22 cellular contexts compared by ENCODE assay signal in genomic region chr18:79534356-79534755, GRCh38.
DNase-seq lines count a peak whose midpoint lies in the region; ATAC-seq and TF ChIP-seq lines count a peak whose summit lies in the region.
"Had no signal": no experiment of that assay in that cellular context is flagged by ENCODE, and none has a peak within 500 bp of the region (broad histone marks: within the 10 kb centered on the region; RNA-seq: fewer than 3 reads in every experiment).

No MANE protein-coding gene starts in this region.

- H3K4me1 Mint-ChIP-seq in activated naive CD8-positive, alpha-beta T cell treated with anti-CD3 and anti-CD28 coated beads, Interleukin-2, amount 10 ng/mL, durations not matched to agents 7 days and 5 days: no peaks in the 10 kb centered on the region
- H3K4me1 Mint-ChIP-seq in activated naive CD8-positive, alpha-beta T cell treated with anti-CD3 and anti-CD28 coated beads for 36 hours: no peaks in the 10 kb centered on the region
- H3K4me1 Mint-ChIP-seq in glutamatergic neuron (ENCODE audit: low read depth, unreplicated experiment): peaks cover 3% of the 10 kb centered on the region
- H3K4me1 Mint-ChIP-seq: GM23338, H9 had no signal

- no peaks in the 10 kb centered on the region for H3K36me3 ChIP-seq in aorta (ENCODE audit: control insufficient read depth in 1 of 2, insufficient read depth in 2 of 2, low read length in 1 of 2)
- H3K36me3 ChIP-seq: BLaER1 had no signal

- no peaks in the 10 kb centered on the region for H3K4me1 ChIP-seq in aorta (ENCODE audit: control insufficient read depth in 1 of 2, insufficient read depth in 2 of 2, low read length in 2 of 2)

- H3K27ac Mint-ChIP-seq in activated naive CD8-positive, alpha-beta T cell treated with anti-CD3 and anti-CD28 coated beads, Interleukin-2, amount 10 ng/mL, durations not matched to agents 7 days and 5 days: no peak overlapping the region
- no peak overlapping the region for H3K27ac Mint-ChIP-seq in activated naive CD8-positive, alpha-beta T cell treated with anti-CD3 and anti-CD28 coated beads for 36 hours
- no peak overlapping the region for H3K27ac Mint-ChIP-seq in glutamatergic neuron (ENCODE audit: unreplicated experiment)
- H3K27ac Mint-ChIP-seq: CD4-positive, alpha-beta T cell; GM23338 had no signal

- peaks cover 3% of the 10 kb centered on the region for H3K36me3 Mint-ChIP-seq in activated naive CD8-positive, alpha-beta T cell treated with anti-CD3 and anti-CD28 coated beads, Interleukin-2, amount 10 ng/mL, durations not matched to agents 7 days and 5 days
- H3K36me3 Mint-ChIP-seq in activated naive CD8-positive, alpha-beta T cell treated with anti-CD3 and anti-CD28 coated beads for 36 hours: peaks cover 6% of the 10 kb centered on the region
- peaks cover 19% of the 10 kb centered on the region for H3K36me3 Mint-ChIP-seq in glutamatergic neuron (ENCODE audit: unreplicated experiment)
- H3K36me3 Mint-ChIP-seq: IgD-negative memory B cell had no signal

- ATAC-seq in activated naive CD8-positive, alpha-beta T cell treated with anti-CD3 and anti-CD28 coated beads, Interleukin-2, amount 10 ng/mL, durations not matched to agents 7 days and 5 days (ENCODE audit: low read depth): no peak
- no peak for ATAC-seq in aorta (ENCODE audit: low FRiP score)
- ATAC-seq: GM23338 had no signal

- peak; percentile 16 for DNase-seq in activated naive CD8-positive, alpha-beta T cell treated with anti-CD3 and anti-CD28 coated beads, Interleukin-2, amount 10 ng/mL, durations not matched to agents 7 days and 5 days
- no peak for DNase-seq in activated naive CD8-positive, alpha-beta T cell treated with anti-CD3 and anti-CD28 coated beads for 36 hours
- DNase-seq in glutamatergic neuron (peak; percentile 8), posterior vena cava (ENCODE audit: low spot score) (peak; percentile 34), aorta (peak; percentile 22 to 36), amygdala (lab: John Stamatoyannopoulos, UW) (no peak), HK-2 (ENCODE audit: unreplicated experiment) (no peak)
- no peak for DNase-seq in activated CD4-positive, alpha-beta T cell treated with anti-CD3 and anti-CD28 coated beads, Interleukin-2, amount 50 U/mL, for 4 hours
- DNase-seq: CD4-positive, alpha-beta T cell; H9; MM.1S; NCI-H1417; NCI-H1694; NCI-H2029 treated with DMSO at 0.1 percent for 48 hours; NCI-H446 treated with DMSO at 0.1 percent for 48 hours; NCI-H526; SHP77 treated with DMSO at 0.1 percent for 48 hours had no signal

- no peak overlapping the region for H3K4me3 ChIP-seq in aorta (ENCODE audit: low read length in 2 of 2)
- H3K4me3 ChIP-seq: BLaER1, GM23338 had no signal

- WGBS in aorta, 2 donors: 80 to 84% methylated on average over 13 of the region's 13 CpGs

- H3K27ac ChIP-seq in aorta (ENCODE audit: low read depth in 1 of 2, low read length in 2 of 2): no peak overlapping the region
- H3K27ac ChIP-seq: BLaER1, KMS-11, RWPE1 had no signal

- H3K9me3 ChIP-seq in aorta (ENCODE audit: control insufficient read depth, low read length): peaks cover 3% of the 10 kb centered on the region

- no peaks in the 10 kb centered on the region for H3K27me3 ChIP-seq in aorta (ENCODE audit: control insufficient read depth in 1 of 2, insufficient read depth in 2 of 2, low read length in 1 of 2)
- H3K27me3 ChIP-seq: BLaER1 had no signal

- no peaks in the 10 kb centered on the region for H3K9me3 Mint-ChIP-seq in activated naive CD8-positive, alpha-beta T cell treated with anti-CD3 and anti-CD28 coated beads, Interleukin-2, amount 10 ng/mL, durations not matched to agents 7 days and 5 days
- H3K9me3 Mint-ChIP-seq in activated naive CD8-positive, alpha-beta T cell treated with anti-CD3 and anti-CD28 coated beads for 36 hours: peaks cover 3% of the 10 kb centered on the region
- peaks cover 10% of the 10 kb centered on the region for H3K9me3 Mint-ChIP-seq in glutamatergic neuron (ENCODE audit: unreplicated experiment)
- H3K9me3 Mint-ChIP-seq: CD4-positive, alpha-beta T cell had no signal

- POLR2A ChIA-PET in activated naive CD8-positive, alpha-beta T cell treated with anti-CD3 and anti-CD28 coated beads, Interleukin-2, amount 10 ng/mL, durations not matched to agents 7 days and 5 days (lab: Charles Lee): no interaction called here

- no peak overlapping the region for H3K4me3 Mint-ChIP-seq in activated naive CD8-positive, alpha-beta T cell treated with anti-CD3 and anti-CD28 coated beads, Interleukin-2, amount 10 ng/mL, durations not matched to agents 7 days and 5 days
- no peak overlapping the region for H3K4me3 Mint-ChIP-seq in activated naive CD8-positive, alpha-beta T cell treated with anti-CD3 and anti-CD28 coated beads for 36 hours
- no peak overlapping the region for H3K4me3 Mint-ChIP-seq in glutamatergic neuron (ENCODE audit: unreplicated experiment)
- H3K4me3 Mint-ChIP-seq: CD4-positive, alpha-beta T cell; GM23338; H9 had no signal

- intact Hi-C loops in posterior vena cava (cut with DNase I): loop anchor here in 1 of 2 donors (5.0 kb wide), 1 partner anchor 108 kb away; no protein-coding TSS in a partner anchor
- intact Hi-C loops in aorta (cut with DNase I): no loop called here

- no peak for TF ChIP-seq CTCF in glutamatergic neuron (IDR thresholded peaks at IDR 0.05; ENCODE audit: partially characterized antibody, unreplicated experiment)

- H3K27me3 Mint-ChIP-seq in activated naive CD8-positive, alpha-beta T cell treated with anti-CD3 and anti-CD28 coated beads, Interleukin-2, amount 10 ng/mL, durations not matched to agents 7 days and 5 days: peaks cover 2% of the 10 kb centered on the region
- no peaks in the 10 kb centered on the region for H3K27me3 Mint-ChIP-seq in activated naive CD8-positive, alpha-beta T cell treated with anti-CD3 and anti-CD28 coated beads for 36 hours
- H3K27me3 Mint-ChIP-seq in glutamatergic neuron (ENCODE audit: unreplicated experiment): peaks cover 3% of the 10 kb centered on the region
- H3K27me3 Mint-ChIP-seq: CD4-positive, alpha-beta T cell; IgD-negative memory B cell had no signal

Comparison
In these comparisons a context has a peak if more than half of its experiments do, and no peak if none do; other contexts are left out.
1. DNase-seq: peak in activated naive CD8-positive, alpha-beta T cell treated with anti-CD3 and anti-CD28 coated beads, Interleukin-2, amount 10 ng/mL, durations not matched to agents 7 days and 5 days (single experiment), glutamatergic neuron (single experiment), posterior vena cava (single experiment) and aorta (2 of 2); none in activated naive CD8-positive, alpha-beta T cell treated with anti-CD3 and anti-CD28 coated beads for 36 hours (single experiment), amygdala (0 of 56), HK-2 (single experiment) and activated CD4-positive, alpha-beta T cell treated with anti-CD3 and anti-CD28 coated beads, Interleukin-2, amount 50 U/mL, for 4 hours (0 of 2).